ENCODE assay signal across 11 cellular contexts in the genomic region with DNA sequence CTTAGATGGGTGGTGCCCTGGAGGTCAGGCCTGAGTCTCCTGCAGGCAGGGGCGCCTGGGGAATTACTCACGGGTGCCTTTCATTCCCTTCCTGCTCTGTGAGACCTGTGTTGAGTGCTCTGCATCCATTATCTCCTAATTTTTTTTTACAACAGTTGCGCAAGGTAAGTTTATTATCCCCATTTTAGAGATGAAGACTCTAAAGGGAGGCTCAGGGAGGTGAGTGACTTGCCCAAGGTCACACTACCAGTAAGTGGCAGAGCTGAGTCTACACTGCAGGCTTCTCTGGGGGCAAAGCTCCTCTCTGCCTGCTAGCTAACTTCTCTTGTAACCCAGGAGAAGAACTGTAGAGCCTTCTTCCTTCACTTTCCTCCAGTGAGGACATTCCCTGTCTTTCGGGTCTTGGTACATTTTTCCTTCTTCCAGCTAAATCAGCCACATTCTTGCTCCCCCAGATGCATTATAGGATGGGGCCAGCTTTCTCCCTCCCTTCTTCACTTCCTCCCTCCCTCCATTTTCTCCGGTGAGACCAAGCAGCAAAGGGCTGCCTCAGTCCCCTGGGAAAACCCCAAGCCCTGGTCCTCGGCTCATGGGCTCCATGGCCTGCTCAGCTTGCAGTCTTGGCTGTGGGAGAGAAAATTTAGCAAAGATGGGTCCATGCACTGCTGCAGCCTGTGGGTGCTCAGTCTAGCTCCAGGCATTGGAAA. TPM values are rescaled to one million over a fixed set of nuclear protein-coding genes. Genes with fewer than 3 reads are reported as not detected.
A peak's percentile ranks its signal among the peaks of the same experiment; 100 is the strongest.
DNase-seq lines count a peak whose midpoint lies in the region; ATAC-seq and TF ChIP-seq lines count a peak whose summit lies in the region.
"Had no signal": no experiment of that assay in that cellular context is flagged by ENCODE, and none has a peak within 500 bp of the region (broad histone marks: within the 10 kb centered on the region; RNA-seq: fewer than 3 reads in every experiment).

No MANE protein-coding gene starts in this region.

- peaks cover 46% of the 10 kb centered on the region for H3K4me1 Mint-ChIP-seq in activated naive CD4-positive, alpha-beta T cell treated with anti-CD3 and anti-CD28 coated beads, Interleukin-2, amount 50 U/mL, for 24 hours
- peaks cover 49% of the 10 kb centered on the region for H3K4me1 Mint-ChIP-seq in T-helper 17 cell

- TF ChIP-seq CTCF in omental fat pad (IDR thresholded peaks at IDR 0.05) = no peak

- peak overlapping the region; percentile 89 for H3K27ac Mint-ChIP-seq in activated naive CD4-positive, alpha-beta T cell treated with anti-CD3 and anti-CD28 coated beads, Interleukin-2, amount 50 U/mL, for 24 hours
- peak overlapping the region; percentile 93 for H3K27ac Mint-ChIP-seq in T-helper 17 cell

- peak overlapping the region; percentile 80 for H3K4me3 Mint-ChIP-seq in activated naive CD4-positive, alpha-beta T cell treated with anti-CD3 and anti-CD28 coated beads, Interleukin-2, amount 50 U/mL, for 24 hours
- H3K4me3 Mint-ChIP-seq in T-helper 17 cell = peak overlapping the region; percentile 78

- peak; percentile 23 for TF ChIP-seq POLR2A in erythroblast (IDR thresholded peaks at IDR 0.05; ENCODE audit: low read length)

- H3K27me3 Mint-ChIP-seq in activated naive CD4-positive, alpha-beta T cell treated with anti-CD3 and anti-CD28 coated beads, Interleukin-2, amount 50 U/mL, for 24 hours = no peaks in the 10 kb centered on the region
- H3K27me3 Mint-ChIP-seq in T-helper 17 cell = no peaks in the 10 kb centered on the region

- H3K9me3 Mint-ChIP-seq in activated naive CD4-positive, alpha-beta T cell treated with anti-CD3 and anti-CD28 coated beads, Interleukin-2, amount 50 U/mL, for 24 hours = no peaks in the 10 kb centered on the region

- peak overlapping the region; percentile 82 for H3K27ac ChIP-seq in substantia nigra (ENCODE audit: low read depth, low read length, poor library complexity, severe bottlenecking)

- H3K9me3 ChIP-seq in T-helper 17 cell (ENCODE audit: control insufficient read depth, low read length, poor library complexity, severe bottlenecking) = no peaks in the 10 kb centered on the region

- ATAC-seq in T-helper 17 cell (no peak), omental fat pad (ENCODE audit: low FRiP score) (no peak)

- no peaks in the 10 kb centered on the region for H3K36me3 Mint-ChIP-seq in activated naive CD4-positive, alpha-beta T cell treated with anti-CD3 and anti-CD28 coated beads, Interleukin-2, amount 50 U/mL, for 24 hours
- no peaks in the 10 kb centered on the region for H3K36me3 Mint-ChIP-seq in T-helper 17 cell (ENCODE audit: low read depth)

- no peak for DNase-seq in activated naive CD4-positive, alpha-beta T cell (lab: John Stamatoyannopoulos, UW)
- DNase-seq in T-helper 17 cell (no peak), erythroblast (lab: John Stamatoyannopoulos, UW) (no peak), substantia nigra (lab: John Stamatoyannopoulos, UW) (no peak), omental fat pad (ENCODE audit: low spot score) (no peak), NCI-H1048 (lab: John Stamatoyannopoulos, UW) (no peak), SK-N-DZ (ENCODE audit: low spot score) (no peak)
- DNase-seq: MM.1S; stimulated activated CD4-positive, alpha-beta T cell treated with anti-CD3 and anti-CD28 coated beads, Interleukin-1b, Interleukin-23, amount 100 ng/mL, for 48 hours had no signal

RNA-seq across cellular contexts. Expression of gene PRR7, which starts 1.8 kb away (rescaled TPM):
- total RNA-seq in T-helper 17 cell (10 to 100 TPM; 32.0 to 40.1 TPM), omental fat pad (1 to 10 TPM in 3 of 4 donors, not detected in 1; 1.6 to 2.8 (median 2.1) TPM)
- polyA plus RNA-seq in SK-N-DZ (2014; cell fraction: cytosol; rRNA removed) = 26.1 and 35.3 TPM in 2 replicates
- 32.0 and 39.8 TPM in 2 replicates for polyA plus RNA-seq in SK-N-DZ (2014; cell fraction: nucleus; rRNA removed)

RNA-seq across cellular contexts. Expression of gene GRK6, which starts 21.9 kb away (rescaled TPM):
- 100 to 1,000 TPM; 178 to 232 TPM for total RNA-seq in T-helper 17 cell
- total RNA-seq in omental fat pad = 10 to 100 TPM; 16.1 to 45.5 (median 27.2) TPM
- 61.5 and 64.0 TPM in 2 replicates for polyA plus RNA-seq in SK-N-DZ (2014; cell fraction: cytosol; rRNA removed)
- 51.1 and 64.7 TPM in 2 replicates for polyA plus RNA-seq in SK-N-DZ (2014; cell fraction: nucleus; rRNA removed)

RNA-seq across cellular contexts. Expression of gene DBN1, which starts 25.0 kb away (rescaled TPM):
- total RNA-seq in T-helper 17 cell (1 to 10 TPM; 1.2 to 5.0 TPM), omental fat pad (10 to 100 TPM; 33.5 to 78.5 (median 38.3) TPM)
- polyA plus RNA-seq in SK-N-DZ (2014; cell fraction: cytosol; rRNA removed) = 248 and 315 TPM in 2 replicates
- polyA plus RNA-seq in SK-N-DZ (2014; cell fraction: nucleus; rRNA removed) = 379 and 553 TPM in 2 replicates

RNA-seq across cellular contexts. Expression of gene F12, which starts 39.0 kb away (rescaled TPM):
- total RNA-seq in T-helper 17 cell = 1 to 10 TPM in 1 of 2 donors, under 1 TPM in 1; 0.62 to 1.1 TPM
- 1 to 10 TPM in 1 of 4 donors, under 1 TPM in 3; 0.38 to 3.0 (median 0.63) TPM for total RNA-seq in omental fat pad
- polyA plus RNA-seq in SK-N-DZ (2014; cell fraction: cytosol; rRNA removed) = 28.3 and 33.5 TPM in 2 replicates
- polyA plus RNA-seq in SK-N-DZ (2014; cell fraction: nucleus; rRNA removed) = 28.9 and 40.2 TPM in 2 replicates

RNA-seq across cellular contexts. Expression of gene PFN3, which starts 47.9 kb away (rescaled TPM):
- total RNA-seq in T-helper 17 cell (not detected), omental fat pad (not detected)
- polyA plus RNA-seq in SK-N-DZ (2014; cell fraction: cytosol; rRNA removed) = not detected in 2 replicates
- not detected in 2 replicates for polyA plus RNA-seq in SK-N-DZ (2014; cell fraction: nucleus; rRNA removed)
- total RNA-seq: lower leg skin had no signal

Comparison
In these comparisons a context has a peak if more than half of its experiments do, and no peak if none do; other contexts are left out.
1. RNA of gene PRR7, which starts 1.8 kb away (total RNA-seq): 32.0 to 40.1 TPM in T-helper 17 cell; 1.6 to 2.8 TPM in omental fat pad; every median in the first group is over 4 times any median in the second.
2. RNA of gene DBN1, which starts 25.0 kb away (total RNA-seq): 33.5 to 78.5 TPM in omental fat pad; 1.2 to 5.0 TPM in T-helper 17 cell; every median in the first group is over 4 times any median in the second.